18 cellular contexts compared by ENCODE assay signal in genomic region chr3:122315619-122316018, GRCh38. TPM values are rescaled to one million over a fixed set of nuclear protein-coding genes. Genes with fewer than 3 reads are reported as not detected.
"Had no signal": no experiment of that assay in that cellular context is flagged by ENCODE, and none has a peak within 500 bp of the region (broad histone marks: within the 10 kb centered on the region; RNA-seq: fewer than 3 reads in every experiment).

No MANE protein-coding gene starts in this region.

- H2AFZ ChIP-seq: hepatocyte had no signal

- H3K4me2 ChIP-seq: hepatocyte had no signal

- DNase-seq: activated CD4-positive, alpha-beta T cell treated with anti-CD3 and anti-CD28 coated beads for 4 hours; activated CD8-positive, alpha-beta T cell treated with anti-CD3 and anti-CD28 coated beads, Interleukin-2, amount 10 ng/mL, durations not matched to agents 7 days and 5 days; activated naive CD4-positive, alpha-beta T cell; central memory CD4-positive, alpha-beta T cell; effector CD8-positive, alpha-beta T cell; left colon; naive thymus-derived CD4-positive, alpha-beta T cell; retina; stimulated activated CD4-positive, alpha-beta T cell treated with anti-CD3 and anti-CD28 coated beads, Interleukin-4, amount 100 ng/mL, for 4 hours; stimulated activated naive CD8-positive, alpha-beta T cell treated with anti-CD3 and anti-CD28 coated beads, Interleukin-15, amount 100 ng/mL, for 72 hours; testis had no signal

- H3K27ac ChIP-seq: coronary artery, neutrophil, testis had no signal

- H3K27me3 ChIP-seq: hepatocyte, neutrophil, testis had no signal

- H3K9me3 ChIP-seq: neutrophil, testis had no signal

- H3K27ac Mint-ChIP-seq: activated CD8-positive, alpha-beta T cell treated with anti-CD3 and anti-CD28 coated beads, Interleukin-2, amount 10 ng/mL, durations not matched to agents 7 days and 5 days; activated T-helper 1 cell treated with anti-CD3 and anti-CD28 coated beads, Interleukin-12 subunit alpha, Interleukin-12 subunit beta, Interleukin-2, Interleukin-4 antibody, amounts not matched to agents 30 ng/mL and 10 ng/mL and 1 ng/mL, durations not matched to agents 14 hours and 24 hours and 36 hours; naive thymus-derived CD4-positive, alpha-beta T cell; stimulated activated naive CD8-positive, alpha-beta T cell treated with anti-CD3 and anti-CD28 coated beads, Interleukin-15, amount 100 ng/mL, for 72 hours; T-helper 2 cell treated with Interferon-gamma antibody and Interleukin-4, amounts not matched to agents 5 μg/mL and 100 μg/mL, for 36 hours had no signal

- H3K36me3 ChIP-seq: neutrophil had no signal

- H3K4me3 Mint-ChIP-seq: activated CD8-positive, alpha-beta T cell treated with anti-CD3 and anti-CD28 coated beads, Interleukin-2, amount 10 ng/mL, durations not matched to agents 7 days and 5 days; activated T-helper 1 cell treated with anti-CD3 and anti-CD28 coated beads, Interleukin-12 subunit alpha, Interleukin-12 subunit beta, Interleukin-2, Interleukin-4 antibody, amounts not matched to agents 30 ng/mL and 10 ng/mL and 1 ng/mL, durations not matched to agents 14 hours and 24 hours and 36 hours; naive thymus-derived CD4-positive, alpha-beta T cell; stimulated activated naive CD8-positive, alpha-beta T cell treated with anti-CD3 and anti-CD28 coated beads, Interleukin-15, amount 100 ng/mL, for 72 hours; T-helper 2 cell treated with Interferon-gamma antibody and Interleukin-4, amounts not matched to agents 5 μg/mL and 100 μg/mL, for 36 hours had no signal

- H3K4me3 ChIP-seq: coronary artery, hepatocyte, lung, testis had no signal

- ATAC-seq: activated CD8-positive, alpha-beta T cell treated with anti-CD3 and anti-CD28 coated beads, Interleukin-2, amount 10 ng/mL, durations not matched to agents 7 days and 5 days; left colon; naive thymus-derived CD4-positive, alpha-beta T cell; stimulated activated naive CD8-positive, alpha-beta T cell treated with anti-CD3 and anti-CD28 coated beads, Interleukin-15, amount 100 ng/mL, for 72 hours had no signal

- FAIRE-seq: urothelium cell line had no signal

- H3K79me2 ChIP-seq: hepatocyte had no signal

- H3K4me1 ChIP-seq: testis had no signal

RNA-seq across cellular contexts. Expression of gene CSTA, which starts 9.4 kb away (rescaled TPM):
- total RNA-seq: activated CD8-positive, alpha-beta T cell treated with anti-CD3 and anti-CD28 coated beads, Interleukin-2, amount 10 ng/mL, durations not matched to agents 7 days and 5 days; activated T-helper 1 cell treated with anti-CD3 and anti-CD28 coated beads, Interleukin-12 subunit alpha, Interleukin-12 subunit beta, Interleukin-2, Interleukin-4 antibody, amounts not matched to agents 30 ng/mL and 10 ng/mL and 1 ng/mL, durations not matched to agents 14 hours and 24 hours and 36 hours; hepatocyte had no signal
